ENCODE assay signal across 2 cellular contexts in the genomic region with DNA sequence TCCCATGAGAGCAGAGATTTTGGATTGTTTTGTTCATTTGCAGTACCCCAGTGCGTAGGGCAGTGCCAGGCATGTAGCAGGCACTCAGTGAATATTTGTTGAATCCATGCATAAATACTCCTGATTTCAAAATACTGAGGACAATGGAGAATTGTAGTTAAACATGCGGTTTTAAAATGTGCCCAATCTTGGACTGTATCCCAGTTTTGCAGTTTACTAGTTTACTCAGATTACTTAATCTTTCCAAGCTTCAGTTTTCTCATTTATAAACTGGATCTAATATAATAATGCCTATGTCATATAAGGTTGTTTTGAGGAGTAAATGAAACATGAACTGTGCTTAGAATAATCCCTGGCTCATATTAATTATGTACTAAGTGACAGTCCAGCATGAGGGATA.
TF ChIP-seq lines count a peak whose summit lies in the region.

No MANE protein-coding gene starts in this region.

TF ChIP-seq in liver, 16 proteins besides CTCF, POLR2A, EP300 and RAD21:
- TF ChIP-seq JUND (IDR thresholded peaks at IDR 0.05): peak in 1 of 2 donors; percentile 12
- TF ChIP-seq FOXA2 (IDR thresholded peaks at IDR 0.05): no peak
- TF ChIP-seq, protein P1, sequence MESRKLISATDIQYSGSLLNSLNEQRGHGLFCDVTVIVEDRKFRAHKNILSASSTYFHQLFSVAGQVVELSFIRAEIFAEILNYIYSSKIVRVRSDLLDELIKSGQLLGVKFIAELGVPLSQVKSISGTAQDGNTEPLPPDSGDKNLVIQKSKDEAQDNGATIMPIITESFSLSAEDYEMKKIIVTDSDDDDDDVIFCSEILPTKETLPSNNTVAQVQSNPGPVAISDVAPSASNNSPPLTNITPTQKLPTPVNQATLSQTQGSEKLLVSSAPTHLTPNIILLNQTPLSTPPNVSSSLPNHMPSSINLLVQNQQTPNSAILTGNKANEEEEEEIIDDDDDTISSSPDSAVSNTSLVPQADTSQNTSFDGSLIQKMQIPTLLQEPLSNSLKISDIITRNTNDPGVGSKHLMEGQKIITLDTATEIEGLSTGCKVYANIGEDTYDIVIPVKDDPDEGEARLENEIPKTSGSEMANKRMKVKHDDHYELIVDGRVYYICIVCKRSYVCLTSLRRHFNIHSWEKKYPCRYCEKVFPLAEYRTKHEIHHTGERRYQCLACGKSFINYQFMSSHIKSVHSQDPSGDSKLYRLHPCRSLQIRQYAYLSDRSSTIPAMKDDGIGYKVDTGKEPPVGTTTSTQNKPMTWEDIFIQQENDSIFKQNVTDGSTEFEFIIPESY (IDR thresholded peaks at IDR 0.05): peak; percentile 33
- TF ChIP-seq GABPA (IDR thresholded peaks at IDR 0.05 in 1 of 2, conservative IDR thresholded peaks at IDR 0.05 in 1 of 2): no peak
- TF ChIP-seq HNF4A (conservative IDR thresholded peaks at IDR 0.05): peak in 1 of 2 donors; percentile 26
- no peak for TF ChIP-seq EGR1 (IDR thresholded peaks at IDR 0.05; ENCODE audit: low read depth in 2 of 2)
- TF ChIP-seq REST (IDR thresholded peaks at IDR 0.05): no peak
- TF ChIP-seq YY1 (IDR thresholded peaks at IDR 0.05): peak; percentile 45
- peak; percentile 20 for TF ChIP-seq FOXA1 (IDR thresholded peaks at IDR 0.05)
- TF ChIP-seq ATF3 (IDR thresholded peaks at IDR 0.05): no peak
- no peak for TF ChIP-seq NR2F2 (IDR thresholded peaks at IDR 0.05)
- TF ChIP-seq SP1 (IDR thresholded peaks at IDR 0.05): no peak
- TF ChIP-seq RXRA (IDR thresholded peaks at IDR 0.05): peak in 1 of 2 donors; percentile 21
- no peak for TF ChIP-seq TAF1 (conservative IDR thresholded peaks at IDR 0.05)
- peak; percentile 50 for TF ChIP-seq MAX (IDR thresholded peaks at IDR 0.05)
- TF ChIP-seq HNF4G (IDR thresholded peaks at IDR 0.05): no peak
TF ChIP-seq in liver: peak in this region for 7.

TF ChIP-seq in HepG2, 621 proteins besides CTCF, POLR2A, EP300 and RAD21:
- no peak for TF ChIP-seq ZNF589 (CRISPR knock-in tag; conservative IDR thresholded peaks at IDR 0.05)
